Comparison of ENCODE assay signal across 9 cellular contexts in genomic region chr12:57614178-57614947, GRCh38. TPM values are rescaled to one million over a fixed set of nuclear protein-coding genes. Genes with fewer than 3 reads are reported as not detected.
A peak's percentile ranks its signal among the peaks of the same experiment; 100 is the strongest.
DNase-seq lines count a peak whose midpoint lies in the region; ATAC-seq, FAIRE-seq and TF ChIP-seq lines count a peak whose summit lies in the region.
"Had no signal": no experiment of that assay in that cellular context is flagged by ENCODE, and none has a peak within 500 bp of the region (broad histone marks: within the 10 kb centered on the region; RNA-seq: fewer than 3 reads in every experiment).

No MANE protein-coding gene starts in this region.

- CTCF ChIA-PET in K562 (lab: Yijun Ruan, JAX; ENCODE audit: low intra/inter-chr PET ratio): no interaction called here

- peak overlapping the region; percentile 67 for H3K4me2 ChIP-seq in K562 (ENCODE audit: insufficient read depth, low read length)

- DNase-seq in AG20443 (ENCODE audit: low spot score): peak; percentile 62
- peak; percentile 81 to 91 (median 84) for DNase-seq in K562 (ENCODE audit: extremely low read depth in 1 of 4, low spot score in 3 of 4)
- DNase-seq in stimulated activated naive CD8-positive, alpha-beta T cell treated with anti-CD3 and anti-CD28 coated beads, Interleukin-15, Interleukin-2, amounts not matched to agents 100 U/mL and 50 U/mL, for 24 hours: no peak
- no peak for DNase-seq in kidney tubule cell (ENCODE audit: low spot score)
- no peak for DNase-seq in upper lobe of right lung
- DNase-seq in prostate gland (ENCODE audit: low spot score): no peak

- peak overlapping the region; percentile 13 to 83; a peak in 2 of 4 replicates for H3K9ac ChIP-seq in K562 (ENCODE audit: insufficient read depth in 1 of 2, low read depth in 2 of 2, low read length in 2 of 2)

- H4K20me1 ChIP-seq in K562 (replicated peaks; ENCODE audit: control insufficient read depth, insufficient read depth, low read length): no peaks in the 10 kb centered on the region

- peaks cover 2% of the 10 kb centered on the region; the same call in 2 of the 3 replicates for H3K79me2 ChIP-seq in K562 (ENCODE audit: control insufficient read depth, insufficient read depth, low read length)

- H3K9me1 ChIP-seq in K562 (ENCODE audit: control insufficient read depth, insufficient read depth, low read length): peaks cover 4% of the 10 kb centered on the region

- no peak for TF ChIP-seq CTCF in K562 (IDR thresholded peaks at IDR 0.05 in 2 of 3, conservative IDR thresholded peaks at IDR 0.05 in 1 of 3; ENCODE audit: insufficient read depth in 2 of 3, low read depth in 1 of 3, low read length in 3 of 3)
- no peak for TF ChIP-seq CTCF in upper lobe of right lung (IDR thresholded peaks at IDR 0.05)
- TF ChIP-seq CTCF in prostate gland (IDR thresholded peaks at IDR 0.05): no peak

- WGBS in K562 (ENCODE audit: insufficient coverage, low coverage, missing lambda C conversion rate): 42% methylated on average over 14 of the region's 14 CpGs
- 62% methylated on average over 14 of the region's 14 CpGs for WGBS in prostate gland

- peaks cover 52 to 58% of the 10 kb centered on the region in 2 experiments for H3K4me1 ChIP-seq in K562 (replicated peaks in 1 of 2; ENCODE audit: control insufficient read depth in 2 of 2, insufficient read depth in 2 of 2, low read length in 2 of 2)
- peaks cover 6% of the 10 kb centered on the region for H3K4me1 ChIP-seq in upper lobe of right lung
- no peaks in the 10 kb centered on the region for H3K4me1 ChIP-seq in prostate gland (replicated peaks)

- peak; percentile 91 for FAIRE-seq in K562 (lab: Jason Lieb, UNC)

- POLR2A ChIA-PET in K562 (lab: Yijun Ruan, JAX): interaction anchor here (0.6 to 2.4 kb wide), 11 partner anchors 14 to 205 kb away, joined by 3 to 10 read pairs (median 4); partner anchors contain the start of gene DDIT3

- H2AFZ ChIP-seq in K562 (ENCODE audit: low read depth, low read length): peak overlapping the region; percentile 70

- H3K9me3 ChIP-seq in K562 (replicated peaks; ENCODE audit: control insufficient read depth, insufficient read depth, low read depth, low read length): no peaks in the 10 kb centered on the region
- H3K9me3 ChIP-seq in upper lobe of right lung: no peaks in the 10 kb centered on the region
- no peaks in the 10 kb centered on the region for H3K9me3 ChIP-seq in prostate gland
- H3K9me3 ChIP-seq: thoracic aorta had no signal

- BruUV-seq in K562 (replicated peaks; lab: Mats Ljungman, UMichigan): no TSS peak

- peak; percentile 61 for ATAC-seq in GM18511 (IDR thresholded peaks at IDR 0.05; ENCODE audit: unreplicated experiment)
- peak; percentile 55 for ATAC-seq in HG02885 (IDR thresholded peaks at IDR 0.05; ENCODE audit: poor library complexity, unreplicated experiment)
- ATAC-seq in K562: peak; percentile 79
- ATAC-seq in stimulated activated naive CD8-positive, alpha-beta T cell treated with anti-CD3 and anti-CD28 coated beads, Interleukin-15, Interleukin-2, amounts not matched to agents 100 U/mL and 50 U/mL, for 24 hours: no peak
- ATAC-seq in upper lobe of right lung: no peak

- TF ChIP-seq RAD21 in K562 (CRISPR knock-in tag; conservative IDR thresholded peaks at IDR 0.05 in 1 of 2, IDR thresholded peaks at IDR 0.05 in 1 of 2): no peak

- H3K27me3 ChIP-seq in K562 (ENCODE audit: control insufficient read depth in 2 of 2, insufficient read depth in 2 of 2, low read length in 2 of 2): no peaks in the 10 kb centered on the region
- H3K27me3 ChIP-seq in upper lobe of right lung: peaks cover 30% of the 10 kb centered on the region
- no peaks in the 10 kb centered on the region for H3K27me3 ChIP-seq in prostate gland (replicated peaks; ENCODE audit: insufficient read depth)

- intact Hi-C loops in K562 (cut with micrococcal nuclease) (no loop called here), upper lobe of right lung (cut with DNase I) (no loop called here), prostate gland (cut with DNase I) (no loop called here)

- TF ChIP-seq POLR2A in K562 (conservative IDR thresholded peaks at IDR 0.05) (no peak), prostate gland (IDR thresholded peaks at IDR 0.05) (no peak)

- TF ChIP-seq EP300 in K562 (IDR thresholded peaks at IDR 0.05; ENCODE audit: low read length): no peak

- in situ Hi-C loops in K562 (cut with MboI): no loop called here

- H3K27ac ChIP-seq in K562 (ENCODE audit: extremely low read depth, low read depth, low read length) (peak overlapping the region; percentile 17; the same call in 2 of the 3 replicates), upper lobe of right lung (no peak overlapping the region), prostate gland (no peak overlapping the region)
- H3K27ac ChIP-seq: thoracic aorta had no signal

- H3K4me3 ChIP-seq in K562 (no peak overlapping the region), upper lobe of right lung (no peak overlapping the region), prostate gland (no peak overlapping the region)
- H3K4me3 ChIP-seq: thoracic aorta had no signal

- peaks cover 16% of the 10 kb centered on the region; the same call in 2 of the 3 replicates for H3K36me3 ChIP-seq in K562 (ENCODE audit: control insufficient read depth, insufficient read depth, low read length)
- no peaks in the 10 kb centered on the region for H3K36me3 ChIP-seq in upper lobe of right lung
- peaks cover 0 to 6% of the 10 kb centered on the region in 2 donors for H3K36me3 ChIP-seq in prostate gland

RNA-seq across cellular contexts. Expression of gene ARHGEF25, which starts 3.1 kb away (rescaled TPM):
- 50.1 and 109 TPM in 2 replicates for total RNA-seq in K562 (2011; cell fraction: chromatin; rRNA removed; ENCODE audit: low replicate concordance)
- total RNA-seq in K562 (2011; cell fraction: nucleolus; rRNA removed): 60.5 and 65.7 TPM in 2 replicates
- total RNA-seq in K562 (2011; cell fraction: nucleoplasm; rRNA removed): 44.0 and 54.3 TPM in 2 replicates
- total RNA-seq in K562 (2014; rRNA removed) (11.6 and 18.6 TPM in 2 replicates), K562 (2014; rRNA removed; fragmentation: Illumina TruSeq; extraction: Trizol) (7.5 and 9.2 TPM in 2 replicates), K562 (2015; rRNA removed; fragmentation: Illumina TruSeq; extraction: Trizol) (4.9 and 6.1 TPM in 2 replicates), K562 (2021) (13.6 and 15.0 TPM in 2 replicates), upper lobe of right lung (16.3 TPM), prostate gland (10 to 100 TPM; 16.6 to 32.5 TPM)
- polyA plus RNA-seq in K562 (2011; rRNA removed) (13.3 and 18.1 TPM in 2 replicates), K562 (2014; fragmentation: Illumina TruSeq; extraction: Trizol) (14.1 and 14.9 TPM in 2 replicates), K562 (2014; fragmentation: Nextera tagmentation; extraction: Ambion mirVana) (1 to 10 TPM in 1 of 2 experiments, under 1 TPM in 1; 0.13 to 1.4 TPM), K562 (2014; rRNA removed) (16.0 and 17.3 TPM in 2 replicates)
- polyA plus RNA-seq in K562 (2011; cell fraction: cytosol; rRNA removed): 8.7 and 11.6 TPM in 2 replicates
- 115 and 121 TPM in 2 replicates for polyA plus RNA-seq in K562 (2011; cell fraction: nucleus; rRNA removed)
- polyA plus RNA-seq in K562 (2012): 13.4 and 18.0 TPM in 2 replicates
- 6.2 and 7.1 TPM in 2 replicates for polyA minus RNA-seq in K562 (2011; rRNA and poly(A)+ RNA removed)
- polyA minus RNA-seq in K562 (2011; cell fraction: cytosol; rRNA and poly(A)+ RNA removed): 2.8 TPM in 2 replicates
- 10.5 and 16.6 TPM in 2 replicates for polyA minus RNA-seq in K562 (2011; cell fraction: nucleus; rRNA and poly(A)+ RNA removed)

RNA-seq across cellular contexts. Expression of gene DTX3, which starts 9.7 kb away (rescaled TPM):
- 0.44 and 0.72 TPM in 2 replicates for total RNA-seq in K562 (2011; cell fraction: chromatin; rRNA removed; ENCODE audit: low replicate concordance)
- 0.13 TPM in 1 of 2 replicates, not detected in the other for total RNA-seq in K562 (2011; cell fraction: nucleolus; rRNA removed)
- 0.29 and 1.1 TPM in 2 replicates for total RNA-seq in K562 (2011; cell fraction: nucleoplasm; rRNA removed)
- not detected in 2 replicates for total RNA-seq in K562 (2014; rRNA removed)
- total RNA-seq in K562 (2014; rRNA removed; fragmentation: Illumina TruSeq; extraction: Trizol): not detected in 2 replicates
- total RNA-seq in K562 (2015; rRNA removed; fragmentation: Illumina TruSeq; extraction: Trizol): not detected in 2 replicates
- 0.09 TPM in 1 of 2 replicates, not detected in the other for total RNA-seq in K562 (2021)
- 0.15 TPM in 1 of 2 replicates, not detected in the other for polyA plus RNA-seq in K562 (2011; rRNA removed)
- polyA plus RNA-seq in K562 (2011; cell fraction: cytosol; rRNA removed): 0.03 and 0.04 TPM in 2 replicates
- polyA plus RNA-seq in K562 (2011; cell fraction: nucleus; rRNA removed): 0.53 and 0.62 TPM in 2 replicates
- polyA plus RNA-seq in K562 (2012): 0.05 TPM in 1 of 2 replicates, not detected in the other
- not detected in 2 replicates for polyA plus RNA-seq in K562 (2014; fragmentation: Illumina TruSeq; extraction: Trizol)
- polyA plus RNA-seq in K562 (2014; fragmentation: Nextera tagmentation; extraction: Ambion mirVana): under 1 TPM; 0.03 to 0.06 TPM
- not detected in 2 replicates for polyA plus RNA-seq in K562 (2014; rRNA removed)
- polyA minus RNA-seq in K562 (2011; rRNA and poly(A)+ RNA removed): not detected in 2 replicates
- polyA minus RNA-seq in K562 (2011; cell fraction: cytosol; rRNA and poly(A)+ RNA removed): not detected in 2 replicates
- 0.13 TPM in 1 of 2 replicates, not detected in the other for polyA minus RNA-seq in K562 (2011; cell fraction: nucleus; rRNA and poly(A)+ RNA removed)
- 26.0 TPM for total RNA-seq in upper lobe of right lung
- total RNA-seq in prostate gland: 10 to 100 TPM; 42.2 to 59.9 TPM

RNA-seq across cellular contexts. Expression of gene B4GALNT1, which starts 18.6 kb away (rescaled TPM):
- total RNA-seq in K562 (2011; cell fraction: chromatin; rRNA removed; ENCODE audit: low replicate concordance): 50.8 and 90.4 TPM in 2 replicates
- 64.4 and 74.2 TPM in 2 replicates for total RNA-seq in K562 (2011; cell fraction: nucleolus; rRNA removed)
- total RNA-seq in K562 (2011; cell fraction: nucleoplasm; rRNA removed): 62.8 and 71.3 TPM in 2 replicates
- total RNA-seq in K562 (2014; rRNA removed): 18.3 and 21.8 TPM in 2 replicates
- total RNA-seq in K562 (2014; rRNA removed; fragmentation: Illumina TruSeq; extraction: Trizol): 5.9 and 7.7 TPM in 2 replicates
- 9.8 and 9.9 TPM in 2 replicates for total RNA-seq in K562 (2015; rRNA removed; fragmentation: Illumina TruSeq; extraction: Trizol)
- 26.3 and 32.2 TPM in 2 replicates for total RNA-seq in K562 (2021)
- polyA plus RNA-seq in K562 (2011; rRNA removed): 7.3 and 12.2 TPM in 2 replicates
- 7.6 and 15.8 TPM in 2 replicates for polyA plus RNA-seq in K562 (2011; cell fraction: cytosol; rRNA removed)
- 63.0 and 75.2 TPM in 2 replicates for polyA plus RNA-seq in K562 (2011; cell fraction: nucleus; rRNA removed)
- 14.4 and 26.8 TPM in 2 replicates for polyA plus RNA-seq in K562 (2012)
- 17.4 and 17.5 TPM in 2 replicates for polyA plus RNA-seq in K562 (2014; fragmentation: Illumina TruSeq; extraction: Trizol)
- 1 to 10 TPM; 1.0 to 1.7 TPM for polyA plus RNA-seq in K562 (2014; fragmentation: Nextera tagmentation; extraction: Ambion mirVana)
- polyA plus RNA-seq in K562 (2014; rRNA removed): 20.6 and 21.0 TPM in 2 replicates
- 6.4 and 6.5 TPM in 2 replicates for polyA minus RNA-seq in K562 (2011; rRNA and poly(A)+ RNA removed)
- 5.6 and 11.6 TPM in 2 replicates for polyA minus RNA-seq in K562 (2011; cell fraction: cytosol; rRNA and poly(A)+ RNA removed)
- polyA minus RNA-seq in K562 (2011; cell fraction: nucleus; rRNA and poly(A)+ RNA removed): 28.7 and 34.7 TPM in 2 replicates
- total RNA-seq in upper lobe of right lung: 0.93 TPM
- 1 to 10 TPM; 2.2 to 6.7 TPM for total RNA-seq in prostate gland

RNA-seq across cellular contexts. Expression of gene PIP4K2C, which starts 23.4 kb away (rescaled TPM):
- 28.9 and 41.5 TPM in 2 replicates for total RNA-seq in K562 (2011; cell fraction: chromatin; rRNA removed; ENCODE audit: low replicate concordance)
- total RNA-seq in K562 (2011; cell fraction: nucleolus; rRNA removed): 20.9 and 21.7 TPM in 2 replicates
- 26.5 and 30.7 TPM in 2 replicates for total RNA-seq in K562 (2011; cell fraction: nucleoplasm; rRNA removed)
- total RNA-seq in K562 (2014; rRNA removed) (13.8 and 20.7 TPM in 2 replicates), K562 (2014; rRNA removed; fragmentation: Illumina TruSeq; extraction: Trizol) (18.3 and 19.9 TPM in 2 replicates), K562 (2015; rRNA removed; fragmentation: Illumina TruSeq; extraction: Trizol) (18.0 and 22.3 TPM in 2 replicates), K562 (2021) (28.8 and 29.3 TPM in 2 replicates), upper lobe of right lung (31.0 TPM), prostate gland (10 to 100 TPM; 37.4 to 51.1 TPM)
- polyA plus RNA-seq in K562 (2011; rRNA removed) (31.3 and 31.4 TPM in 2 replicates), K562 (2014; fragmentation: Illumina TruSeq; extraction: Trizol) (39.5 and 41.4 TPM in 2 replicates), K562 (2014; fragmentation: Nextera tagmentation; extraction: Ambion mirVana) (10 to 100 TPM in 1 of 2 experiments, 1 to 10 TPM in 1; 9.0 to 10.8 TPM), K562 (2014; rRNA removed) (18.5 and 25.8 TPM in 2 replicates)
- 16.1 and 24.3 TPM in 2 replicates for polyA plus RNA-seq in K562 (2011; cell fraction: cytosol; rRNA removed)
- polyA plus RNA-seq in K562 (2011; cell fraction: nucleus; rRNA removed): 42.4 and 45.7 TPM in 2 replicates
- 23.2 and 26.6 TPM in 2 replicates for polyA plus RNA-seq in K562 (2012)
- polyA minus RNA-seq in K562 (2011; rRNA and poly(A)+ RNA removed): 20.2 and 21.0 TPM in 2 replicates
- polyA minus RNA-seq in K562 (2011; cell fraction: cytosol; rRNA and poly(A)+ RNA removed): 9.1 and 18.2 TPM in 2 replicates
- polyA minus RNA-seq in K562 (2011; cell fraction: nucleus; rRNA and poly(A)+ RNA removed): 6.7 and 9.2 TPM in 2 replicates

Comparison
In these comparisons a context has a peak if more than half of its experiments do, and no peak if none do; other contexts are left out.
1. DNase-seq: peak in AG20443 (single experiment) and K562 (4 of 4); none in stimulated activated naive CD8-positive, alpha-beta T cell treated with anti-CD3 and anti-CD28 coated beads, Interleukin-15, Interleukin-2, amounts not matched to agents 100 U/mL and 50 U/mL, for 24 hours (single experiment), kidney tubule cell (single experiment), upper lobe of right lung (single experiment) and prostate gland (single experiment).
2. ATAC-seq: peak in GM18511 (single experiment), HG02885 (single experiment) and K562 (single experiment); none in stimulated activated naive CD8-positive, alpha-beta T cell treated with anti-CD3 and anti-CD28 coated beads, Interleukin-15, Interleukin-2, amounts not matched to agents 100 U/mL and 50 U/mL, for 24 hours (single experiment) and upper lobe of right lung (single experiment).
3. RNA of gene DTX3, which starts 9.7 kb away (total RNA-seq): 42.2 to 59.9 TPM in prostate gland and 26.0 TPM in upper lobe of right lung (single experiment); 0.09 to 1.1 TPM in K562; every median in the first group is over 10 times any median in the second.